In genomic region chr12:73341559-73342247, GRCh38 we compare ENCODE assay signal across 31 cellular contexts.
"Had no signal": no experiment of that assay in that cellular context is flagged by ENCODE, and none has a peak within 500 bp of the region (broad histone marks: within the 10 kb centered on the region; RNA-seq: fewer than 3 reads in every experiment).

No MANE protein-coding gene starts in this region.

- H3K9me3 ChIP-seq: Peyer's patch, SJCRH30 had no signal

- H3K27ac ChIP-seq: Peyer's patch, RWPE1, SJCRH30, SK-N-MC had no signal

- H3K27me3 ChIP-seq: Peyer's patch, SJCRH30 had no signal

- H3K4me3 ChIP-seq: Peyer's patch, SJCRH30, SK-N-MC had no signal

- H3K4me1 ChIP-seq: Peyer's patch, SJCRH30 had no signal

- H3K36me3 ChIP-seq: Peyer's patch, SJCRH30 had no signal

- ATAC-seq: PC-3, Right ventricle myocardium inferior, SK-N-SH treated with all-trans-retinoic acid at 6 μM for 48 hours, T-cell had no signal

- DNase-seq: Kasumi-1, KBM-7, MM.1S, NCI-H1092, NCI-H1105, NCI-H1417 treated with DMSO at 0.1 percent for 48 hours, NCI-H1436 treated with DMSO at 0.1 percent for 48 hours, NCI-H1694 treated with DMSO at 0.1 percent for 48 hours, NCI-H187 treated with DMSO at 0.1 percent for 48 hours, NCI-H2029, NCI-H2081, NCI-H2171 treated with DMSO at 0.1 percent for 48 hours, NCI-H2227 treated with DMSO at 0.1 percent for 48 hours, NCI-H345, NCI-H446, NCI-H510A treated with DMSO at 0.1 percent for 48 hours, NCI-H524 treated with DMSO at 0.1 percent for 48 hours, NCI-H69, NCI-H748 treated with DMSO at 0.1 percent for 48 hours, NCI-H82, OCI-M1, PC-3, Peyer's patch, SHP77, SIG-M5, SJCRH30, T-cell had no signal
